Comparison of ENCODE assay signal across 13 cellular contexts in genomic region chr16:68070811-68071546, GRCh38. TPM values are rescaled to one million over a fixed set of nuclear protein-coding genes. Genes with fewer than 3 reads are reported as not detected.
DNase-seq lines count a peak whose midpoint lies in the region; ATAC-seq, FAIRE-seq and TF ChIP-seq lines count a peak whose summit lies in the region.
"Had no signal": no experiment of that assay in that cellular context is flagged by ENCODE, and none has a peak within 500 bp of the region (broad histone marks: within the 10 kb centered on the region; RNA-seq: fewer than 3 reads in every experiment).

No MANE protein-coding gene starts in this region.

- ATAC-seq in HG03159 (IDR thresholded peaks at IDR 0.05; ENCODE audit: unreplicated experiment) (peak; percentile 32), GM12878 (peak; percentile 52), upper lobe of left lung (ENCODE audit: low FRiP score in 2 of 2) (no peak), GM19463 (IDR thresholded peaks at IDR 0.05; ENCODE audit: unreplicated experiment) (no peak), HG03280 (IDR thresholded peaks at IDR 0.05; ENCODE audit: unreplicated experiment) (no peak)
- ATAC-seq: Panc1 had no signal

- H3K4me2 ChIP-seq in GM12878 (ENCODE audit: control insufficient read depth, insufficient read depth), result peak overlapping the region; percentile 50; the same call in 1 of the 2 replicates
- no peak overlapping the region for H3K4me2 ChIP-seq in osteoblast (ENCODE audit: insufficient read depth, low read length)

- TF ChIP-seq CTCF in GM12878 (IDR thresholded peaks at IDR 0.05 in 2 of 3, conservative IDR thresholded peaks at IDR 0.05 in 1 of 3; ENCODE audit: control insufficient read depth in 2 of 3, extremely low read depth in 1 of 3, insufficient read depth in 1 of 3, low read depth in 3 of 3, low read length in 3 of 3), result 0 out of 6 replicates have a peak, but pooled peaks of 2 of the 3 experiments have one; percentile 4 to 8
- no peak for TF ChIP-seq CTCF in upper lobe of left lung (IDR thresholded peaks at IDR 0.05)
- TF ChIP-seq CTCF in osteoblast (IDR thresholded peaks at IDR 0.05; ENCODE audit: extremely low read depth, low read depth, low read length), result no peak

- WGBS in GM12878 (ENCODE audit: insufficient coverage, insufficient replicate concordance, low lambda C conversion rate, missing lambda C conversion rate), result 25% methylated on average over 14 of the region's 14 CpGs
- 89 to 90% methylated on average over 14 of the region's 14 CpGs for WGBS in upper lobe of left lung, 2 donors

- CTCF ChIA-PET in activated naive CD4-positive, alpha-beta T cell treated with anti-CD3 and anti-CD28 coated beads, Interleukin-2, amount 10 ng/mL, durations not matched to agents 7 days and 5 days (lab: Charles Lee), result interaction anchor here (0.6 to 7.8 kb wide), 13 partner anchors 9 to 293 kb away, joined by 3 to 64 read pairs (median 3); partner anchors contain the start of gene NFATC3
- CTCF ChIA-PET in GM12878 (lab: Yijun Ruan, JAX), result interaction anchor here (0.8 to 8.2 kb wide), 22 partner anchors 8 to 398 kb away, joined by 3 to 109 read pairs (median 4); partner anchors contain the start of gene NFATC3

- no peaks in the 10 kb centered on the region for H4K20me1 ChIP-seq in GM12878 (ENCODE audit: control insufficient read depth, insufficient read depth)
- H4K20me1 ChIP-seq in osteoblast (ENCODE audit: insufficient read depth, low read length), result peaks cover 3% of the 10 kb centered on the region

- TF ChIP-seq POLR2A in GM12878 (IDR thresholded peaks at IDR 0.05; ENCODE audit: low read depth, low read length), result no peak
- TF ChIP-seq POLR2A in upper lobe of left lung (IDR thresholded peaks at IDR 0.05), result no peak

- H3K27me3 ChIP-seq in GM12878 (replicated peaks in 1 of 2; ENCODE audit: control insufficient read depth in 2 of 2, insufficient read depth in 2 of 2, low read length in 1 of 2) (no peaks in the 10 kb centered on the region), upper lobe of left lung (no peaks in the 10 kb centered on the region), osteoblast (ENCODE audit: insufficient read depth, low read length) (no peaks in the 10 kb centered on the region)

- no peak overlapping the region for H3K9ac ChIP-seq in GM12878 (ENCODE audit: control insufficient read depth, insufficient read depth, low read length)

- peak overlapping the region; percentile 49 for H3K4me3 Mint-ChIP-seq in activated naive CD4-positive, alpha-beta T cell treated with anti-CD3 and anti-CD28 coated beads, Interleukin-2, amount 10 ng/mL, durations not matched to agents 7 days and 5 days

- peaks cover 59% of the 10 kb centered on the region for H3K36me3 Mint-ChIP-seq in activated naive CD4-positive, alpha-beta T cell treated with anti-CD3 and anti-CD28 coated beads, Interleukin-2, amount 10 ng/mL, durations not matched to agents 7 days and 5 days

- H3K4me3 ChIP-seq in GM12878, result no peak overlapping the region
- no peak overlapping the region for H3K4me3 ChIP-seq in upper lobe of left lung
- H3K4me3 ChIP-seq in osteoblast (ENCODE audit: insufficient read depth, low read length), result no peak overlapping the region

- H3K4me1 Mint-ChIP-seq in activated naive CD4-positive, alpha-beta T cell treated with anti-CD3 and anti-CD28 coated beads, Interleukin-2, amount 10 ng/mL, durations not matched to agents 7 days and 5 days, result peaks cover 91% of the 10 kb centered on the region

- POLR2A ChIA-PET in GM12878 (lab: Charles Lee), result interaction anchor here (0.6 to 8.8 kb wide), 7 partner anchors 9 to 158 kb away, joined by 3 to 135 read pairs (median 4); partner anchors contain the start of gene NFATC3

- peak overlapping the region; percentile 92 for H3K27ac Mint-ChIP-seq in activated naive CD4-positive, alpha-beta T cell treated with anti-CD3 and anti-CD28 coated beads, Interleukin-2, amount 10 ng/mL, durations not matched to agents 7 days and 5 days

- no peak overlapping the region for H2AFZ ChIP-seq in GM12878 (ENCODE audit: control insufficient read depth, low read depth, low read length)
- H2AFZ ChIP-seq in osteoblast (ENCODE audit: low read length), result no peak overlapping the region

- peak; percentile 13; the same call in 1 of the 2 replicates for TF ChIP-seq RAD21 in GM12878 (IDR thresholded peaks at IDR 0.05; ENCODE audit: insufficient read depth, low read depth, low read length)

- peaks cover 43% of the 10 kb centered on the region for H3K4me1 ChIP-seq in GM12878 (ENCODE audit: control insufficient read depth, insufficient read depth, low read length)
- peaks cover 27 to 50% (median 32%) of the 10 kb centered on the region in 4 donors for H3K4me1 ChIP-seq in upper lobe of left lung
- H3K4me1 ChIP-seq in osteoblast (ENCODE audit: insufficient read depth, low read length), result peaks cover 19% of the 10 kb centered on the region

- in situ Hi-C loops in GM12878 (cut with MboI), result no loop called here

- FAIRE-seq in GM12878 (lab: Jason Lieb, UNC), result no peak

- peaks cover 25 to 34% of the 10 kb centered on the region in 2 experiments; a peak in 3 of 4 replicates for H3K36me3 ChIP-seq in GM12878 (ENCODE audit: control insufficient read depth in 2 of 2, insufficient read depth in 2 of 2, low read length in 1 of 2)
- peaks cover 0 to 41% (median 32%) of the 10 kb centered on the region in 4 donors for H3K36me3 ChIP-seq in upper lobe of left lung
- peaks cover 43% of the 10 kb centered on the region for H3K36me3 ChIP-seq in osteoblast (ENCODE audit: insufficient read depth, low read length)

- H3K9me3 ChIP-seq in GM12878 (replicated peaks; ENCODE audit: control insufficient read depth, insufficient read depth, low read length), result no peaks in the 10 kb centered on the region
- no peaks in the 10 kb centered on the region for H3K9me3 ChIP-seq in upper lobe of left lung
- no peaks in the 10 kb centered on the region for H3K9me3 ChIP-seq in osteoblast (ENCODE audit: low read depth, low read length)

- DNase-seq in activated naive CD4-positive, alpha-beta T cell treated with anti-CD3 and anti-CD28 coated beads, Interleukin-2, amount 10 ng/mL, durations not matched to agents 7 days and 5 days, result peak; percentile 42
- no peak for DNase-seq in activated naive CD4-positive, alpha-beta T cell (lab: John Stamatoyannopoulos, UW)
- no peak for DNase-seq in GM12878 (ENCODE audit: low read depth, low spot score)
- no peak for DNase-seq in upper lobe of left lung
- no peak for DNase-seq in osteoblast (ENCODE audit: insufficient read length, low spot score, missing footprints)
- DNase-seq: NCI-H187; nucleus accumbens; stimulated activated CD4-positive, alpha-beta T cell treated with anti-CD3 and anti-CD28 coated beads, Interleukin-4, amount 100 ng/mL, for 24 hours had no signal

- H3K27me3 Mint-ChIP-seq in activated naive CD4-positive, alpha-beta T cell treated with anti-CD3 and anti-CD28 coated beads, Interleukin-2, amount 10 ng/mL, durations not matched to agents 7 days and 5 days, result no peaks in the 10 kb centered on the region

- SMC1A ChIA-PET in GM12878 (lab: Charles Lee; ENCODE audit: uncharacterized antibody, unreplicated experiment), result interaction anchor here (0.6 to 3.7 kb wide), 20 partner anchors 9 to 265 kb away, joined by 3 to 25 read pairs (median 4); partner anchors contain the start of genes NFATC3, RANBP10, SLC7A6 and TSNAXIP1

- H3K27ac ChIP-seq in GM12878 (ENCODE audit: control insufficient read depth, insufficient read depth), result peak overlapping the region; percentile 42
- H3K27ac ChIP-seq in upper lobe of left lung, result peak overlapping the region in 3 of 4 donors; percentile 44 to 72 (median 63)
- H3K27ac ChIP-seq in osteoblast (ENCODE audit: low read depth, low read length), result no peak overlapping the region

- RAD21 ChIA-PET in GM12878 (lab: Charles Lee; ENCODE audit: unreplicated experiment), result interaction anchor here (0.6 to 9.8 kb wide), 11 partner anchors 9 to 258 kb away, joined by 3 to 105 read pairs (median 4); partner anchors contain the start of gene NFATC3

- no peaks in the 10 kb centered on the region for H3K9me3 Mint-ChIP-seq in activated naive CD4-positive, alpha-beta T cell treated with anti-CD3 and anti-CD28 coated beads, Interleukin-2, amount 10 ng/mL, durations not matched to agents 7 days and 5 days

- H3K79me2 ChIP-seq in GM12878 (ENCODE audit: control insufficient read depth, insufficient read depth, low read length) (no peaks in the 10 kb centered on the region), osteoblast (ENCODE audit: insufficient read depth, low read length) (no peaks in the 10 kb centered on the region)

- TF ChIP-seq EP300 in GM12878 (IDR thresholded peaks at IDR 0.05; ENCODE audit: borderline replicate concordance in 1 of 2, control insufficient read depth in 1 of 2, low read depth in 2 of 2, low read length in 2 of 2), result no peak
- TF ChIP-seq EP300 in upper lobe of left lung (IDR thresholded peaks at IDR 0.05), result no peak

- intact Hi-C loops in GM12878 (cut with micrococcal nuclease; ENCODE audit: unreplicated experiment), result no loop called here

- no TSS peak for BruUV-seq in GM12878 (replicated peaks; lab: Mats Ljungman, UMichigan)

RNA-seq across cellular contexts. Expression of gene NFATC3, which starts 14.2 kb away (rescaled TPM):
- total RNA-seq in GM12878 (2013; cell fraction: nucleolus; rRNA removed), result 72.1 and 76.3 TPM in 2 replicates
- total RNA-seq in GM12878 (2014; rRNA removed) (25.8 and 27.6 TPM in 2 replicates), GM12878 (2014; rRNA removed; fragmentation: Illumina TruSeq; extraction: Trizol) (21.2 and 23.2 TPM in 2 replicates), GM12878 (2021) (37.6 and 37.8 TPM in 2 replicates), upper lobe of left lung (10 to 100 TPM; 49.1 to 95.3 (median 68.0) TPM), osteoblast (36.2 and 43.9 TPM in 2 replicates)
- 8.0 TPM for polyA plus RNA-seq in GM12878 (2011; ENCODE audit: low read depth)
- polyA plus RNA-seq in GM12878 (2011; rRNA removed) (31.3 and 34.7 TPM in 2 replicates), GM12878 (2014; fragmentation: Illumina TruSeq; extraction: Trizol) (24.4 and 29.5 TPM in 2 replicates), GM12878 (2014; fragmentation: Nextera tagmentation; extraction: Ambion mirVana) (1 to 10 TPM; 4.2 to 5.5 TPM), GM12878 (2014; rRNA removed) (20.9 and 23.6 TPM in 2 replicates), GM12878 (2016; fragmentation: Nextera tagmentation; extraction: Ambion mirVana) (10 to 100 TPM; 25.4 to 32.2 TPM)
- polyA plus RNA-seq in GM12878 (2011; cell fraction: cytosol; rRNA removed), result 26.9 and 27.8 TPM in 2 replicates
- polyA plus RNA-seq in GM12878 (2011; cell fraction: nucleus; rRNA removed), result 18.5 and 19.7 TPM in 2 replicates
- 9.8 and 10.5 TPM in 2 replicates for polyA plus RNA-seq in GM12878 (2012)
- polyA minus RNA-seq in GM12878 (2011; rRNA and poly(A)+ RNA removed), result 113 and 115 TPM in 2 replicates
- 29.3 and 32.2 TPM in 2 replicates for polyA minus RNA-seq in GM12878 (2011; cell fraction: cytosol; rRNA and poly(A)+ RNA removed)
- polyA minus RNA-seq in GM12878 (2011; cell fraction: nucleus; rRNA and poly(A)+ RNA removed), result 27.4 and 39.6 TPM in 2 replicates

RNA-seq across cellular contexts. Expression of gene DUS2, which starts 47.9 kb away (rescaled TPM):
- total RNA-seq in GM12878 (2013; cell fraction: nucleolus; rRNA removed), result 38.8 and 41.3 TPM in 2 replicates
- 28.7 and 33.5 TPM in 2 replicates for total RNA-seq in GM12878 (2014; rRNA removed)
- total RNA-seq in GM12878 (2014; rRNA removed; fragmentation: Illumina TruSeq; extraction: Trizol), result 25.8 and 26.4 TPM in 2 replicates
- 25.2 and 28.1 TPM in 2 replicates for total RNA-seq in GM12878 (2021)
- polyA plus RNA-seq in GM12878 (2011; ENCODE audit: low read depth), result 22.0 TPM
- polyA plus RNA-seq in GM12878 (2011; rRNA removed), result 12.4 and 17.9 TPM in 2 replicates
- 24.7 and 29.1 TPM in 2 replicates for polyA plus RNA-seq in GM12878 (2011; cell fraction: cytosol; rRNA removed)
- 45.5 and 48.1 TPM in 2 replicates for polyA plus RNA-seq in GM12878 (2011; cell fraction: nucleus; rRNA removed)
- 23.1 and 24.4 TPM in 2 replicates for polyA plus RNA-seq in GM12878 (2012)
- polyA plus RNA-seq in GM12878 (2014; fragmentation: Illumina TruSeq; extraction: Trizol), result 18.9 and 24.6 TPM in 2 replicates
- 1 to 10 TPM; 4.8 to 7.8 TPM for polyA plus RNA-seq in GM12878 (2014; fragmentation: Nextera tagmentation; extraction: Ambion mirVana)
- 21.7 and 23.0 TPM in 2 replicates for polyA plus RNA-seq in GM12878 (2014; rRNA removed)
- 10 to 100 TPM; 28.9 to 32.3 TPM for polyA plus RNA-seq in GM12878 (2016; fragmentation: Nextera tagmentation; extraction: Ambion mirVana)
- polyA minus RNA-seq in GM12878 (2011; rRNA and poly(A)+ RNA removed), result 23.3 and 26.8 TPM in 2 replicates
- 10.0 TPM in 2 replicates for polyA minus RNA-seq in GM12878 (2011; cell fraction: cytosol; rRNA and poly(A)+ RNA removed)
- 17.7 and 24.9 TPM in 2 replicates for polyA minus RNA-seq in GM12878 (2011; cell fraction: nucleus; rRNA and poly(A)+ RNA removed)
- total RNA-seq in upper lobe of left lung, result 10 to 100 TPM; 12.7 to 28.3 (median 16.8) TPM
- total RNA-seq in osteoblast, result 8.7 and 8.8 TPM in 2 replicates

RNA-seq across cellular contexts. Expression of gene DDX28, which starts 47.9 kb away (rescaled TPM):
- 13.7 and 15.9 TPM in 2 replicates for total RNA-seq in GM12878 (2013; cell fraction: nucleolus; rRNA removed)
- 20.1 and 24.1 TPM in 2 replicates for total RNA-seq in GM12878 (2014; rRNA removed)
- total RNA-seq in GM12878 (2014; rRNA removed; fragmentation: Illumina TruSeq; extraction: Trizol), result 14.8 and 15.8 TPM in 2 replicates
- 25.4 and 25.5 TPM in 2 replicates for total RNA-seq in GM12878 (2021)
- polyA plus RNA-seq in GM12878 (2011; ENCODE audit: low read depth), result 12.2 TPM
- 10.3 and 15.3 TPM in 2 replicates for polyA plus RNA-seq in GM12878 (2011; rRNA removed)
- polyA plus RNA-seq in GM12878 (2011; cell fraction: cytosol; rRNA removed), result 14.2 and 21.8 TPM in 2 replicates
- polyA plus RNA-seq in GM12878 (2011; cell fraction: nucleus; rRNA removed), result 15.9 and 17.2 TPM in 2 replicates
- 13.2 and 14.4 TPM in 2 replicates for polyA plus RNA-seq in GM12878 (2012)
- 14.3 and 14.5 TPM in 2 replicates for polyA plus RNA-seq in GM12878 (2014; fragmentation: Illumina TruSeq; extraction: Trizol)
- polyA plus RNA-seq in GM12878 (2014; fragmentation: Nextera tagmentation; extraction: Ambion mirVana), result 1 to 10 TPM; 3.6 to 7.2 TPM
- polyA plus RNA-seq in GM12878 (2014; rRNA removed), result 29.3 and 32.3 TPM in 2 replicates
- polyA plus RNA-seq in GM12878 (2016; fragmentation: Nextera tagmentation; extraction: Ambion mirVana), result 10 to 100 TPM; 34.1 to 40.4 TPM
- polyA minus RNA-seq in GM12878 (2011; rRNA and poly(A)+ RNA removed), result 12.5 and 19.6 TPM in 2 replicates
- 3.5 and 6.2 TPM in 2 replicates for polyA minus RNA-seq in GM12878 (2011; cell fraction: cytosol; rRNA and poly(A)+ RNA removed)
- polyA minus RNA-seq in GM12878 (2011; cell fraction: nucleus; rRNA and poly(A)+ RNA removed), result 12.8 and 17.3 TPM in 2 replicates
- total RNA-seq in upper lobe of left lung, result 10 to 100 TPM in 4 of 6 donors, 1 to 10 TPM in 2; 4.4 to 13.2 (median 12.1) TPM
- 10.5 and 12.4 TPM in 2 replicates for total RNA-seq in osteoblast

RNA-seq across cellular contexts. Expression of gene DPEP2NB, which starts 55.3 kb away (rescaled TPM):
- total RNA-seq in GM12878 (2013; cell fraction: nucleolus; rRNA removed), result not detected in 2 replicates
- not detected in 2 replicates for total RNA-seq in GM12878 (2014; rRNA removed)
- total RNA-seq in GM12878 (2014; rRNA removed; fragmentation: Illumina TruSeq; extraction: Trizol), result not detected in 2 replicates
- not detected in 2 replicates for total RNA-seq in GM12878 (2021)
- not detected for polyA plus RNA-seq in GM12878 (2011; ENCODE audit: low read depth)
- not detected in 2 replicates for polyA plus RNA-seq in GM12878 (2011; rRNA removed)
- polyA plus RNA-seq in GM12878 (2011; cell fraction: cytosol; rRNA removed), result 0.05 TPM in 1 of 2 replicates, not detected in the other
- not detected in 2 replicates for polyA plus RNA-seq in GM12878 (2011; cell fraction: nucleus; rRNA removed)
- not detected in 2 replicates for polyA plus RNA-seq in GM12878 (2012)
- polyA plus RNA-seq in GM12878 (2014; fragmentation: Illumina TruSeq; extraction: Trizol), result not detected in 2 replicates
- not detected for polyA plus RNA-seq in GM12878 (2014; fragmentation: Nextera tagmentation; extraction: Ambion mirVana)
- polyA plus RNA-seq in GM12878 (2014; rRNA removed), result not detected in 2 replicates
- not detected for polyA plus RNA-seq in GM12878 (2016; fragmentation: Nextera tagmentation; extraction: Ambion mirVana)
- not detected in 2 replicates for polyA minus RNA-seq in GM12878 (2011; rRNA and poly(A)+ RNA removed)
- not detected in 2 replicates for polyA minus RNA-seq in GM12878 (2011; cell fraction: cytosol; rRNA and poly(A)+ RNA removed)
- polyA minus RNA-seq in GM12878 (2011; cell fraction: nucleus; rRNA and poly(A)+ RNA removed), result not detected in 2 replicates
- not detected for total RNA-seq in upper lobe of left lung
- not detected in 2 replicates for total RNA-seq in osteoblast
- total RNA-seq: urinary bladder had no signal
- polyA plus RNA-seq: urinary bladder had no signal

Comparison
In these comparisons a context has a peak if more than half of its experiments do, and no peak if none do; other contexts are left out.
1. ATAC-seq: peak in HG03159 (single experiment) and GM12878 (single experiment); none in upper lobe of left lung (0 of 2), GM19463 (single experiment) and HG03280 (single experiment).
2. CTCF ChIP-seq: peak in GM12878 (2 of 3); none in upper lobe of left lung (0 of 6) and osteoblast (single experiment).